16 cellular contexts compared by ENCODE assay signal in genomic region chr19:1977116-1977515, GRCh38. TPM values are rescaled to one million over a fixed set of nuclear protein-coding genes. Genes with fewer than 3 reads are reported as not detected.
DNase-seq lines count a peak whose midpoint lies in the region; FAIRE-seq and TF ChIP-seq lines count a peak whose summit lies in the region.
"Had no signal": no experiment of that assay in that cellular context is flagged by ENCODE, and none has a peak within 500 bp of the region (broad histone marks: within the 10 kb centered on the region; RNA-seq: fewer than 3 reads in every experiment).

No MANE protein-coding gene starts in this region.

- H3K79me2 ChIP-seq in H1 (ENCODE audit: control insufficient read depth in 1 of 2, insufficient read depth in 2 of 2, low read length in 2 of 2) (peaks cover 0 to 28% of the 10 kb centered on the region in 2 experiments; a peak in 2 of 4 replicates), trophoblast cell (ENCODE audit: control insufficient read depth, insufficient read depth, low read length, poor library complexity) (no peaks in the 10 kb centered on the region)

- H4K8ac ChIP-seq in H1 (ENCODE audit: extremely low read depth, insufficient read depth, low read length) (peak overlapping the region; percentile 85; the same call in 1 of the 2 replicates), trophoblast cell (ENCODE audit: low read depth, low read length) (peak overlapping the region; percentile 51)

- H3K4me3 ChIP-seq in HUES6 (ENCODE audit: low read depth, low read length): no peak overlapping the region
- H3K4me3 ChIP-seq in H1 (ENCODE audit: extremely low read depth in 1 of 4, insufficient read depth in 2 of 4, low read depth in 3 of 4, low read length in 4 of 4): no peak overlapping the region
- H3K4me3 ChIP-seq in trophoblast cell (ENCODE audit: low read depth, low read length): no peak overlapping the region
- H3K4me3 ChIP-seq: BLaER1 treated with 17β-estradiol and CSF1 and Interleukin-3, amounts not matched to agents 10 nM and 100 nM had no signal

- TF ChIP-seq POLR2A in H1 (IDR thresholded peaks at IDR 0.05; ENCODE audit: control extremely low read depth in 1 of 2, low read depth in 2 of 2, low read length in 2 of 2): no peak

- H4K12ac ChIP-seq in trophoblast cell (ENCODE audit: low read depth, low read length): no peak overlapping the region

- peaks cover 19 to 22% of the 10 kb centered on the region in 2 experiments for H4K20me1 ChIP-seq in H1 (replicated peaks in 1 of 2; ENCODE audit: control insufficient read depth in 1 of 2, insufficient read depth in 2 of 2, low read length in 2 of 2)

- H3K56ac ChIP-seq in H1 (replicated peaks; ENCODE audit: insufficient read length, low read depth, low read length): no peak overlapping the region

- DNase-seq in H1 (ENCODE audit: low read depth in 1 of 2, low spot score in 2 of 2) (no peak), trophoblast cell (no peak), A172 (ENCODE audit: low spot score) (no peak), HuH-7.5 (ENCODE audit: low spot score) (no peak), LoVo (ENCODE audit: low spot score) (no peak)
- DNase-seq: AML-193; Calu3; CD4-positive, alpha-beta T cell; GF-D8; IMR-90; KG1 had no signal

- no peak overlapping the region for H2BK15ac ChIP-seq in H1 (ENCODE audit: low read length)

- H2BK20ac ChIP-seq in H1 (ENCODE audit: low read length): no peak overlapping the region

- H3K23ac ChIP-seq in H1 (ENCODE audit: insufficient read length): no peak overlapping the region
- no peak overlapping the region for H3K23ac ChIP-seq in trophoblast cell (ENCODE audit: low read length)

- no peak for FAIRE-seq in H1 (lab: Jason Lieb, UNC)
- FAIRE-seq: H54 had no signal

- H3K79me1 ChIP-seq in H1 (ENCODE audit: low read depth, low read length) (peaks cover 6% of the 10 kb centered on the region), trophoblast cell (ENCODE audit: low read length) (no peaks in the 10 kb centered on the region)

- H2AK5ac ChIP-seq in H1 (ENCODE audit: low read depth, low read length): no peak overlapping the region
- H2AK5ac ChIP-seq in trophoblast cell (ENCODE audit: low read length): no peak overlapping the region

- no peaks in the 10 kb centered on the region for H3K23me2 ChIP-seq in H1 (ENCODE audit: low read depth, low read length)

- H3K9me3 ChIP-seq in HUES6 (ENCODE audit: control insufficient read depth, insufficient read depth, low read depth, low read length): no peaks in the 10 kb centered on the region
- H3K9me3 ChIP-seq in H1 (ENCODE audit: insufficient read depth in 2 of 2, low read depth in 1 of 2, low read length in 1 of 2): no peaks in the 10 kb centered on the region
- H3K9me3 ChIP-seq in trophoblast cell (ENCODE audit: insufficient read depth, low read depth, low read length): peaks cover 3% of the 10 kb centered on the region
- H3K9me3 ChIP-seq: BLaER1 treated with 17β-estradiol and CSF1 and Interleukin-3, amounts not matched to agents 10 nM and 100 nM had no signal

- TF ChIP-seq CTCF in C4-2B (conservative IDR thresholded peaks at IDR 0.05) (no peak), H1 (IDR thresholded peaks at IDR 0.05; ENCODE audit: control extremely low read depth in 1 of 3, insufficient read depth in 1 of 3, low read depth in 1 of 3, low read length in 3 of 3) (no peak)

- H2BK5ac ChIP-seq in H1 (ENCODE audit: low read depth, low read length) (no peak overlapping the region), trophoblast cell (ENCODE audit: low read depth, low read length, poor library complexity) (no peak overlapping the region)

- H2BK120ac ChIP-seq in H1 (replicated peaks; ENCODE audit: low read depth, low read length) (no peak overlapping the region), trophoblast cell (ENCODE audit: insufficient read depth, low read length, poor library complexity) (no peak overlapping the region)

- no peak overlapping the region for H2BK12ac ChIP-seq in H1 (ENCODE audit: low read depth, low read length)
- no peak overlapping the region for H2BK12ac ChIP-seq in trophoblast cell (ENCODE audit: low read length)

- peaks cover 57% of the 10 kb centered on the region for H3K36me3 ChIP-seq in HUES6 (ENCODE audit: control insufficient read depth, insufficient read depth, low read length)
- H3K36me3 ChIP-seq in H1 (ENCODE audit: control insufficient read depth in 2 of 4, insufficient read depth in 4 of 4, low read length in 3 of 4): peaks cover 3 to 41% (median 5%) of the 10 kb centered on the region in 4 experiments; a peak in 7 of 8 replicates
- peaks cover 58 to 60% of the 10 kb centered on the region in 2 experiments for H3K36me3 ChIP-seq in trophoblast cell (ENCODE audit: control insufficient read depth in 1 of 2, insufficient read depth in 2 of 2, low read length in 2 of 2)

- H4K91ac ChIP-seq in H1 (replicated peaks; ENCODE audit: insufficient read length, low read length) (no peak overlapping the region), trophoblast cell (ENCODE audit: low read depth, low read length) (peak overlapping the region; percentile 32)

- H3K4me2 ChIP-seq in H1 (ENCODE audit: insufficient read depth in 1 of 2, low read depth in 2 of 2, low read length in 2 of 2) (no peak overlapping the region), trophoblast cell (ENCODE audit: low read length) (no peak overlapping the region)
- H3K4me2 ChIP-seq: BLaER1 treated with 17β-estradiol and CSF1 and Interleukin-3, amounts not matched to agents 10 nM and 100 nM had no signal

- H3K9ac ChIP-seq in HUES6 (ENCODE audit: low read length) (no peak overlapping the region), H1 (replicated peaks in 1 of 4; ENCODE audit: extremely low read depth in 1 of 4, low read depth in 3 of 4, low read length in 3 of 4) (no peak overlapping the region), trophoblast cell (ENCODE audit: low read length) (no peak overlapping the region)
- H3K9ac ChIP-seq: BLaER1 treated with 17β-estradiol and CSF1 and Interleukin-3, amounts not matched to agents 10 nM and 100 nM had no signal

- H3K14ac ChIP-seq in H1 (ENCODE audit: insufficient read length) (no peak overlapping the region), trophoblast cell (ENCODE audit: low read length) (no peak overlapping the region)

- WGBS in H1 (ENCODE audit: extremely low coverage in 1 of 2, insufficient coverage in 1 of 2, insufficient read length in 1 of 2, insufficient replicate concordance in 2 of 2, low coverage in 1 of 2, low lambda C conversion rate in 2 of 2, missing lambda C conversion rate in 1 of 2), 2 experiments: 89% methylated on average over 13 of the region's 15 CpGs; no CpG with 5 or more reads in 1 of the 2 experiments
- no CpG with 5 or more reads among the region's 15 CpGs for WGBS in trophoblast cell (ENCODE audit: extremely low coverage, insufficient coverage, insufficient read length)

- no peak overlapping the region for H4K5ac ChIP-seq in H1 (ENCODE audit: insufficient read length, low read depth, low read length)

- H3K27me3 ChIP-seq in HUES6 (ENCODE audit: control insufficient read depth, insufficient read depth, low read length): no peaks in the 10 kb centered on the region
- H3K27me3 ChIP-seq in H1 (replicated peaks in 1 of 4; ENCODE audit: control insufficient read depth in 3 of 4, extremely low read depth in 1 of 4, insufficient read depth in 3 of 4, low read length in 3 of 4): no peaks in the 10 kb centered on the region
- no peaks in the 10 kb centered on the region for H3K27me3 ChIP-seq in trophoblast cell (ENCODE audit: insufficient read depth, low read length)
- H3K27me3 ChIP-seq: BLaER1 treated with 17β-estradiol and CSF1 and Interleukin-3, amounts not matched to agents 10 nM and 100 nM had no signal

- H3K4ac ChIP-seq in H1 (replicated peaks; ENCODE audit: insufficient read length, low read depth, low read length) (no peak overlapping the region), trophoblast cell (ENCODE audit: low read depth, low read length) (no peak overlapping the region)

- H3K18ac ChIP-seq in H1 (ENCODE audit: extremely low read depth, low read length) (no peak overlapping the region), trophoblast cell (ENCODE audit: low read length) (peak overlapping the region; percentile 0)

- H3K27ac ChIP-seq in C4-2B: peak overlapping the region; percentile 83; the same call in 1 of the 2 replicates
- 0 out of 2 replicates have a peak overlapping the region, but pooled peaks have one; percentile 8 for H3K27ac ChIP-seq in HUES6 (ENCODE audit: low read depth, low read length)
- no peak overlapping the region for H3K27ac ChIP-seq in H1 (ENCODE audit: low read depth, low read length)
- no peak overlapping the region for H3K27ac ChIP-seq in trophoblast cell (ENCODE audit: low read depth, low read length)
- H3K27ac ChIP-seq: BLaER1 treated with 17β-estradiol and CSF1 and Interleukin-3, amounts not matched to agents 10 nM and 100 nM; HL-60 had no signal

- no peak for TF ChIP-seq EP300 in H1 (IDR thresholded peaks at IDR 0.05; ENCODE audit: borderline replicate concordance in 1 of 2, low read depth in 2 of 2, low read length in 2 of 2)

- H3K4me1 ChIP-seq in HUES6 (ENCODE audit: control insufficient read depth, insufficient read depth, low read length): no peaks in the 10 kb centered on the region
- H3K4me1 ChIP-seq in H1 (replicated peaks in 1 of 4; ENCODE audit: control insufficient read depth in 3 of 4, insufficient read depth in 4 of 4, low read length in 3 of 4): no peaks in the 10 kb centered on the region
- peaks cover 9 to 11% of the 10 kb centered on the region in 2 experiments for H3K4me1 ChIP-seq in trophoblast cell (ENCODE audit: control insufficient read depth in 1 of 2, insufficient read depth in 2 of 2, low read length in 2 of 2)

- POLR2A ChIA-PET in H1 (lab: Charles Lee; ENCODE audit: partially characterized antibody): interaction anchor here (0.6 to 0.9 kb wide), 2 partner anchors 12 to 13 kb away, joined by 3 to 4 read pairs; no protein-coding TSS in a partner anchor

- no peak for TF ChIP-seq RAD21 in H1 (IDR thresholded peaks at IDR 0.05 in 1 of 2, conservative IDR thresholded peaks at IDR 0.05 in 1 of 2; ENCODE audit: low read depth in 2 of 2, low read length in 2 of 2)

- H2AFZ ChIP-seq in H1 (ENCODE audit: low read length) (no peak overlapping the region), trophoblast cell (ENCODE audit: insufficient read depth, low read length, poor library complexity) (no peak overlapping the region)

- CTCF ChIA-PET in H1 (lab: Charles Lee; ENCODE audit: partially characterized antibody): interaction anchor here (0.7 to 2.5 kb wide), 5 partner anchors 13 to 80 kb away, joined by 3 to 13 read pairs (median 5); no protein-coding TSS in a partner anchor

RNA-seq across cellular contexts. Expression of gene CSNK1G2, which starts 36.1 kb away (rescaled TPM):
- 99.5 and 108 TPM in 2 replicates for total RNA-seq in H1 (2021; fragmentation: NEBNext Ultra II Directional; extraction: Animal tissue kit (Norgen Biotek cat#: 25700))
- polyA plus RNA-seq in H1 (2011; rRNA removed): 130 and 184 TPM in 2 replicates
- 123 TPM for polyA plus RNA-seq in H1 (2011; cell fraction: cytosol; rRNA removed)
- 379 TPM for polyA plus RNA-seq in H1 (2011; cell fraction: nucleus; rRNA removed)
- polyA plus RNA-seq in H1 (2012, experiment 1 of 2): 99.6 to 116 TPM (median 105 TPM) in 4 replicates
- 147 TPM for polyA plus RNA-seq in H1 (2012, experiment 2 of 2)
- polyA plus RNA-seq in H1 (2013, experiment 1 of 2): 141 TPM
- 142 TPM for polyA plus RNA-seq in H1 (2013, experiment 2 of 2)
- 46.6 and 71.7 TPM in 2 replicates for polyA minus RNA-seq in H1 (2011; rRNA and poly(A)+ RNA removed)
- polyA minus RNA-seq in H1 (2011; cell fraction: cytosol; rRNA and poly(A)+ RNA removed): 61.9 TPM
- 59.6 TPM for polyA minus RNA-seq in H1 (2011; cell fraction: nucleus; rRNA and poly(A)+ RNA removed)
- polyA plus RNA-seq in trophoblast cell (2013): 92.2 and 93.2 TPM in 2 replicates
- 83.5 and 88.1 TPM in 2 replicates for total RNA-seq in A172 (2014; rRNA removed; shearing (Covaris generic))

RNA-seq across cellular contexts. Expression of gene BTBD2, which starts 38.4 kb away (rescaled TPM):
- 92.3 and 95.3 TPM in 2 replicates for total RNA-seq in H1 (2021; fragmentation: NEBNext Ultra II Directional; extraction: Animal tissue kit (Norgen Biotek cat#: 25700))
- 91.7 and 142 TPM in 2 replicates for polyA plus RNA-seq in H1 (2011; rRNA removed)
- polyA plus RNA-seq in H1 (2011; cell fraction: cytosol; rRNA removed): 63.4 TPM
- polyA plus RNA-seq in H1 (2011; cell fraction: nucleus; rRNA removed): 97.0 TPM
- 66.1 to 117 TPM (median 109 TPM) in 4 replicates for polyA plus RNA-seq in H1 (2012, experiment 1 of 2)
- polyA plus RNA-seq in H1 (2012, experiment 2 of 2): 90.9 TPM
- 59.3 TPM for polyA plus RNA-seq in H1 (2013, experiment 1 of 2)
- polyA plus RNA-seq in H1 (2013, experiment 2 of 2): 59.3 TPM
- 28.7 and 37.4 TPM in 2 replicates for polyA minus RNA-seq in H1 (2011; rRNA and poly(A)+ RNA removed)
- 82.9 TPM for polyA minus RNA-seq in H1 (2011; cell fraction: cytosol; rRNA and poly(A)+ RNA removed)
- polyA minus RNA-seq in H1 (2011; cell fraction: nucleus; rRNA and poly(A)+ RNA removed): 47.7 TPM
- 43.8 and 44.5 TPM in 2 replicates for polyA plus RNA-seq in trophoblast cell (2013)
- 54.7 and 60.4 TPM in 2 replicates for total RNA-seq in A172 (2014; rRNA removed; shearing (Covaris generic))

Comparison
In these comparisons a context has a peak if more than half of its experiments do, and no peak if none do; other contexts are left out.
1. H3K27ac ChIP-seq: peak in C4-2B (single experiment) and HUES6 (single experiment); none in H1 (single experiment) and trophoblast cell (single experiment).